1 cellular context compared by ENCODE assay signal in the genomic region with DNA sequence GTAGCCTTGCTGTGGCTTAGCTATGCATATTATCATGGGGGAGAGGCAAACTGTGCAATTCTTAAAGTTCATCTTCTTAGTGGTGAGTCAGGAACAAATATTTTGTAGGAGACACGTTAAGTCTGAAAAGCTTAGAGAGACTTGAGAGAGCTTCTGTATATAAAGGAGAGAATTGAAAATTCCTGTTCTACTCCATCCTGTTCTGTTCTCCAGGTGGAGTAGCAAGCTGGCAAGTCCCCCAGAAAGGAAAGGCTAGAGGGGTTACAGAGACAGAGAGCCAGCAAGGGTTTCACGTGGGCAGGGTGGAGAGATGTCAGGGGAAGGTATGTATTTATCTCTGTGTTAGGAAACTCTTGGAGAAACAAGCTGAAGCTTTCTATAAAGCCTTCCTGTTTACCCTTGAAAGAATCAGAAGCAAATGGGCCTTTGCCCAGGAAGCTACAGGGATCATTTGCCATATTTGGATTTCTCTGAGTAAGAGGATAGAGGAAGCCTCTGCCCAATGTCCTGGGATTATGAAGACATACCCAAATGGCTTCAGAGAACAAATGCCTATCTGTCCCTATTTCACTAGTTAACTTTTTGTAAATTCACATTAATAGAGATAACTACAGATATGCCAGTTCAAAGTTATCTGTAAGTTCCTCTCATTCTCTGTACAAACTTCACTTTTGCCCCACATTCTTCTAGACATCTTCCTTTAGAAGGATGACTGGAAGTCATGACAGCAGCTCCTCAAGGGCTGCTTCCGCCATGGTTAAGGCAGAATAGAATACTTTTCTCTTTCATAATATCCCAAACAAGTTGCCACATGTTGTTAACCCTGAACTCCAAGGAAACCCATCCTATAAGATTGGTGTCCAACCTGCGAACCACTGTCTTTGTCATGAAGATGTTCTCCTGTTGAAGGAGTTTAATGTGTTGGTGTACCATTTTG.
TF ChIP-seq lines count a peak whose summit lies in the region.

No MANE protein-coding gene starts in this region.

TF ChIP-seq in HepG2, 621 proteins besides CTCF, POLR2A, EP300 and RAD21 (continued from another document and continues in another):
- TF ChIP-seq DR1 (CRISPR knock-in tag; IDR thresholded peaks at IDR 0.05) (no peak), NPAS2 (CRISPR knock-in tag; IDR thresholded peaks at IDR 0.05; ENCODE audit: borderline replicate concordance) (no peak), ISX (CRISPR knock-in tag; conservative IDR thresholded peaks at IDR 0.05) (no peak), JDP2 (CRISPR knock-in tag; IDR thresholded peaks at IDR 0.05; ENCODE audit: borderline replicate concordance) (no peak), FOXO1 (CRISPR knock-in tag; IDR thresholded peaks at IDR 0.05) (peak; percentile 95), ZNF598 (CRISPR knock-in tag; IDR thresholded peaks at IDR 0.05; ENCODE audit: borderline replicate concordance) (no peak), MAF1 (CRISPR knock-in tag; IDR thresholded peaks at IDR 0.05; ENCODE audit: borderline replicate concordance) (no peak), RNF2 (conservative IDR thresholded peaks at IDR 0.05; ENCODE audit: low read depth) (no peak), ZFP36L1 (CRISPR knock-in tag; IDR thresholded peaks at IDR 0.05) (0 out of 2 replicates have a peak, but pooled peaks have one; percentile 43), PCBP2 (optimal IDR thresholded peaks at IDR 0.05; ENCODE audit: low read depth, low read length, poor library complexity, severe bottlenecking) (no peak), RCOR2 (CRISPR knock-in tag; IDR thresholded peaks at IDR 0.05) (peak; percentile 85), ARNT (IDR thresholded peaks at IDR 0.05) (no peak), BORCS8-MEF2B (CRISPR knock-in tag; IDR thresholded peaks at IDR 0.05) (no peak), IRX3 (CRISPR knock-in tag; IDR thresholded peaks at IDR 0.05; ENCODE audit: borderline replicate concordance, low read depth) (no peak), GABPB1 (CRISPR knock-in tag; IDR thresholded peaks at IDR 0.05) (peak; percentile 28; the same call in 1 of the 2 replicates), ZNF839 (CRISPR knock-in tag; IDR thresholded peaks at IDR 0.05; ENCODE audit: borderline replicate concordance) (no peak), MLLT10 (CRISPR knock-in tag; IDR thresholded peaks at IDR 0.05) (no peak), REPIN1 (CRISPR knock-in tag; IDR thresholded peaks at IDR 0.05; ENCODE audit: borderline replicate concordance, low read depth) (0 out of 2 replicates have a peak, but pooled peaks have one; percentile 25), ZFAT (CRISPR knock-in tag; conservative IDR thresholded peaks at IDR 0.05) (no peak), MED8 (CRISPR knock-in tag; IDR thresholded peaks at IDR 0.05; ENCODE audit: insufficient replicate concordance) (peak; percentile 37), ZBTB1 (CRISPR knock-in tag; IDR thresholded peaks at IDR 0.05; ENCODE audit: borderline replicate concordance) (no peak)
- TF ChIP-seq, protein P1, sequence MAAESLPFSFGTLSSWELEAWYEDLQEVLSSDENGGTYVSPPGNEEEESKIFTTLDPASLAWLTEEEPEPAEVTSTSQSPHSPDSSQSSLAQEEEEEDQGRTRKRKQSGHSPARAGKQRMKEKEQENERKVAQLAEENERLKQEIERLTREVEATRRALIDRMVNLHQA (CRISPR knock-in tag; IDR thresholded peaks at IDR 0.05), result no peak
- TF ChIP-seq, protein P2, sequence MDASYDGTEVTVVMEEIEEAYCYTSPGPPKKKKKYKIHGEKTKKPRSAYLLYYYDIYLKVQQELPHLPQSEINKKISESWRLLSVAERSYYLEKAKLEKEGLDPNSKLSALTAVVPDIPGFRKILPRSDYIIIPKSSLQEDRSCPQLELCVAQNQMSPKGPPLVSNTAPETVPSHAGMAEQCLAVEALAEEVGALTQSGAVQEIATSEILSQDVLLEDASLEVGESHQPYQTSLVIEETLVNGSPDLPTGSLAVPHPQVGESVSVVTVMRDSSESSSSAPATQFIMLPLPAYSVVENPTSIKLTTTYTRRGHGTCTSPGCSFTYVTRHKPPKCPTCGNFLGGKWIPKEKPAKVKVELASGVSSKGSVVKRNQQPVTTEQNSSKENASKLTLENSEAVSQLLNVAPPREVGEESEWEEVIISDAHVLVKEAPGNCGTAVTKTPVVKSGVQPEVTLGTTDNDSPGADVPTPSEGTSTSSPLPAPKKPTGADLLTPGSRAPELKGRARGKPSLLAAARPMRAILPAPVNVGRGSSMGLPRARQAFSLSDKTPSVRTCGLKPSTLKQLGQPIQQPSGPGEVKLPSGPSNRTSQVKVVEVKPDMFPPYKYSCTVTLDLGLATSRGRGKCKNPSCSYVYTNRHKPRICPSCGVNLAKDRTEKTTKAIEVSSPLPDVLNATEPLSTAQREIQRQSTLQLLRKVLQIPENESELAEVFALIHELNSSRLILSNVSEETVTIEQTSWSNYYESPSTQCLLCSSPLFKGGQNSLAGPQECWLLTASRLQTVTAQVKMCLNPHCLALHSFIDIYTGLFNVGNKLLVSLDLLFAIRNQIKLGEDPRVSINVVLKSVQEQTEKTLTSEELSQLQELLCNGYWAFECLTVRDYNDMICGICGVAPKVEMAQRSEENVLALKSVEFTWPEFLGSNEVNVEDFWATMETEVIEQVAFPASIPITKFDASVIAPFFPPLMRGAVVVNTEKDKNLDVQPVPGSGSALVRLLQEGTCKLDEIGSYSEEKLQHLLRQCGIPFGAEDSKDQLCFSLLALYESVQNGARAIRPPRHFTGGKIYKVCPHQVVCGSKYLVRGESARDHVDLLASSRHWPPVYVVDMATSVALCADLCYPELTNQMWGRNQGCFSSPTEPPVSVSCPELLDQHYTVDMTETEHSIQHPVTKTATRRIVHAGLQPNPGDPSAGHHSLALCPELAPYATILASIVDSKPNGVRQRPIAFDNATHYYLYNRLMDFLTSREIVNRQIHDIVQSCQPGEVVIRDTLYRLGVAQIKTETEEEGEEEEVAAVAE (CRISPR knock-in tag; IDR thresholded peaks at IDR 0.05; ENCODE audit: borderline replicate concordance), result no peak
- TF ChIP-seq, protein P3, sequence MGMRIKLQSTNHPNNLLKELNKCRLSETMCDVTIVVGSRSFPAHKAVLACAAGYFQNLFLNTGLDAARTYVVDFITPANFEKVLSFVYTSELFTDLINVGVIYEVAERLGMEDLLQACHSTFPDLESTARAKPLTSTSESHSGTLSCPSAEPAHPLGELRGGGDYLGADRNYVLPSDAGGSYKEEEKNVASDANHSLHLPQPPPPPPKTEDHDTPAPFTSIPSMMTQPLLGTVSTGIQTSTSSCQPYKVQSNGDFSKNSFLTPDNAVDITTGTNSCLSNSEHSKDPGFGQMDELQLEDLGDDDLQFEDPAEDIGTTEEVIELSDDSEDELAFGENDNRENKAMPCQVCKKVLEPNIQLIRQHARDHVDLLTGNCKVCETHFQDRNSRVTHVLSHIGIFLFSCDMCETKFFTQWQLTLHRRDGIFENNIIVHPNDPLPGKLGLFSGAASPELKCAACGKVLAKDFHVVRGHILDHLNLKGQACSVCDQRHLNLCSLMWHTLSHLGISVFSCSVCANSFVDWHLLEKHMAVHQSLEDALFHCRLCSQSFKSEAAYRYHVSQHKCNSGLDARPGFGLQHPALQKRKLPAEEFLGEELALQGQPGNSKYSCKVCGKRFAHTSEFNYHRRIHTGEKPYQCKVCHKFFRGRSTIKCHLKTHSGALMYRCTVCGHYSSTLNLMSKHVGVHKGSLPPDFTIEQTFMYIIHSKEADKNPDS (CRISPR knock-in tag; IDR thresholded peaks at IDR 0.05), result no peak
- TF ChIP-seq, protein P4, sequence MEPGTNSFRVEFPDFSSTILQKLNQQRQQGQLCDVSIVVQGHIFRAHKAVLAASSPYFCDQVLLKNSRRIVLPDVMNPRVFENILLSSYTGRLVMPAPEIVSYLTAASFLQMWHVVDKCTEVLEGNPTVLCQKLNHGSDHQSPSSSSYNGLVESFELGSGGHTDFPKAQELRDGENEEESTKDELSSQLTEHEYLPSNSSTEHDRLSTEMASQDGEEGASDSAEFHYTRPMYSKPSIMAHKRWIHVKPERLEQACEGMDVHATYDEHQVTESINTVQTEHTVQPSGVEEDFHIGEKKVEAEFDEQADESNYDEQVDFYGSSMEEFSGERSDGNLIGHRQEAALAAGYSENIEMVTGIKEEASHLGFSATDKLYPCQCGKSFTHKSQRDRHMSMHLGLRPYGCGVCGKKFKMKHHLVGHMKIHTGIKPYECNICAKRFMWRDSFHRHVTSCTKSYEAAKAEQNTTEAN (CRISPR knock-in tag; conservative IDR thresholded peaks at IDR 0.05), result peak; percentile 52; the same call in 1 of the 2 replicates
- TF ChIP-seq, protein P5, sequence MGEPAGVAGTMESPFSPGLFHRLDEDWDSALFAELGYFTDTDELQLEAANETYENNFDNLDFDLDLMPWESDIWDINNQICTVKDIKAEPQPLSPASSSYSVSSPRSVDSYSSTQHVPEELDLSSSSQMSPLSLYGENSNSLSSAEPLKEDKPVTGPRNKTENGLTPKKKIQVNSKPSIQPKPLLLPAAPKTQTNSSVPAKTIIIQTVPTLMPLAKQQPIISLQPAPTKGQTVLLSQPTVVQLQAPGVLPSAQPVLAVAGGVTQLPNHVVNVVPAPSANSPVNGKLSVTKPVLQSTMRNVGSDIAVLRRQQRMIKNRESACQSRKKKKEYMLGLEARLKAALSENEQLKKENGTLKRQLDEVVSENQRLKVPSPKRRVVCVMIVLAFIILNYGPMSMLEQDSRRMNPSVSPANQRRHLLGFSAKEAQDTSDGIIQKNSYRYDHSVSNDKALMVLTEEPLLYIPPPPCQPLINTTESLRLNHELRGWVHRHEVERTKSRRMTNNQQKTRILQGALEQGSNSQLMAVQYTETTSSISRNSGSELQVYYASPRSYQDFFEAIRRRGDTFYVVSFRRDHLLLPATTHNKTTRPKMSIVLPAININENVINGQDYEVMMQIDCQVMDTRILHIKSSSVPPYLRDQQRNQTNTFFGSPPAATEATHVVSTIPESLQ (CRISPR knock-in tag; conservative IDR thresholded peaks at IDR 0.05), result no peak
- TF ChIP-seq, protein P6, sequence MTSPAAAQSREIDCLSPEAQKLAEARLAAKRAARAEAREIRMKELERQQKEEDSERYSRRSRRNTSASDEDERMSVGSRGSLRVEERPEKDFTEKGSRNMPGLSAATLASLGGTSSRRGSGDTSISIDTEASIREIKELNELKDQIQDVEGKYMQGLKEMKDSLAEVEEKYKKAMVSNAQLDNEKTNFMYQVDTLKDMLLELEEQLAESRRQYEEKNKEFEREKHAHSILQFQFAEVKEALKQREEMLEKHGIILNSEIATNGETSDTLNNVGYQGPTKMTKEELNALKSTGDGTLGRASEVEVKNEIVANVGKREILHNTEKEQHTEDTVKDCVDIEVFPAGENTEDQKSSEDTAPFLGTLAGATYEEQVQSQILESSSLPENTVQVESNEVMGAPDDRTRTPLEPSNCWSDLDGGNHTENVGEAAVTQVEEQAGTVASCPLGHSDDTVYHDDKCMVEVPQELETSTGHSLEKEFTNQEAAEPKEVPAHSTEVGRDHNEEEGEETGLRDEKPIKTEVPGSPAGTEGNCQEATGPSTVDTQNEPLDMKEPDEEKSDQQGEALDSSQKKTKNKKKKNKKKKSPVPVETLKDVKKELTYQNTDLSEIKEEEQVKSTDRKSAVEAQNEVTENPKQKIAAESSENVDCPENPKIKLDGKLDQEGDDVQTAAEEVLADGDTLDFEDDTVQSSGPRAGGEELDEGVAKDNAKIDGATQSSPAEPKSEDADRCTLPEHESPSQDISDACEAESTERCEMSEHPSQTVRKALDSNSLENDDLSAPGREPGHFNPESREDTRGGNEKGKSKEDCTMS (CRISPR knock-in tag; conservative IDR thresholded peaks at IDR 0.05), result no peak
- TF ChIP-seq, protein P7, sequence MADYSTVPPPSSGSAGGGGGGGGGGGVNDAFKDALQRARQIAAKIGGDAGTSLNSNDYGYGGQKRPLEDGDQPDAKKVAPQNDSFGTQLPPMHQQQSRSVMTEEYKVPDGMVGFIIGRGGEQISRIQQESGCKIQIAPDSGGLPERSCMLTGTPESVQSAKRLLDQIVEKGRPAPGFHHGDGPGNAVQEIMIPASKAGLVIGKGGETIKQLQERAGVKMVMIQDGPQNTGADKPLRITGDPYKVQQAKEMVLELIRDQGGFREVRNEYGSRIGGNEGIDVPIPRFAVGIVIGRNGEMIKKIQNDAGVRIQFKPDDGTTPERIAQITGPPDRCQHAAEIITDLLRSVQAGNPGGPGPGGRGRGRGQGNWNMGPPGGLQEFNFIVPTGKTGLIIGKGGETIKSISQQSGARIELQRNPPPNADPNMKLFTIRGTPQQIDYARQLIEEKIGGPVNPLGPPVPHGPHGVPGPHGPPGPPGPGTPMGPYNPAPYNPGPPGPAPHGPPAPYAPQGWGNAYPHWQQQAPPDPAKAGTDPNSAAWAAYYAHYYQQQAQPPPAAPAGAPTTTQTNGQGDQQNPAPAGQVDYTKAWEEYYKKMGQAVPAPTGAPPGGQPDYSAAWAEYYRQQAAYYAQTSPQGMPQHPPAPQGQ (CRISPR knock-in tag; IDR thresholded peaks at IDR 0.05; ENCODE audit: borderline replicate concordance), result no peak
- TF ChIP-seq, protein P8, sequence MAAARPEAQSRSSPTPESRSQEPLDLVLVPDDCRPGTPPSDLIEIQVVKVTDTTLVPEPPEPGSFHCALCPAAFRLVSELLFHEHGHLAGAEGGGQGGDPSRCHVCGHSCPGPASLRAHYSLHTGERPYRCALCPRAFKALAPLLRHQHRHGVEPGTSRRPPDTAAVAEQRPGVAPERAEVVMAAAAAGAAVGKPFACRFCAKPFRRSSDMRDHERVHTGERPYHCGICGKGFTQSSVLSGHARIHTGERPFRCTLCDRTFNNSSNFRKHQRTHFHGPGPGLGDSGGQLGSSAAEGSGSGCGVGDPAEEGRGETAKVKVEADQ (CRISPR knock-in tag; IDR thresholded peaks at IDR 0.05; ENCODE audit: borderline replicate concordance), result no peak
- TF ChIP-seq, protein P9, sequence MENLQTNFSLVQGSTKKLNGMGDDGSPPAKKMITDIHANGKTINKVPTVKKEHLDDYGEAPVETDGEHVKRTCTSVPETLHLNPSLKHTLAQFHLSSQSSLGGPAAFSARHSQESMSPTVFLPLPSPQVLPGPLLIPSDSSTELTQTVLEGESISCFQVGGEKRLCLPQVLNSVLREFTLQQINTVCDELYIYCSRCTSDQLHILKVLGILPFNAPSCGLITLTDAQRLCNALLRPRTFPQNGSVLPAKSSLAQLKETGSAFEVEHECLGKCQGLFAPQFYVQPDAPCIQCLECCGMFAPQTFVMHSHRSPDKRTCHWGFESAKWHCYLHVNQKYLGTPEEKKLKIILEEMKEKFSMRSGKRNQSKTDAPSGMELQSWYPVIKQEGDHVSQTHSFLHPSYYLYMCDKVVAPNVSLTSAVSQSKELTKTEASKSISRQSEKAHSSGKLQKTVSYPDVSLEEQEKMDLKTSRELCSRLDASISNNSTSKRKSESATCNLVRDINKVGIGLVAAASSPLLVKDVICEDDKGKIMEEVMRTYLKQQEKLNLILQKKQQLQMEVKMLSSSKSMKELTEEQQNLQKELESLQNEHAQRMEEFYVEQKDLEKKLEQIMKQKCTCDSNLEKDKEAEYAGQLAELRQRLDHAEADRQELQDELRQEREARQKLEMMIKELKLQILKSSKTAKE (CRISPR knock-in tag; IDR thresholded peaks at IDR 0.05; ENCODE audit: borderline replicate concordance), result no peak
- TF ChIP-seq, protein P10, sequence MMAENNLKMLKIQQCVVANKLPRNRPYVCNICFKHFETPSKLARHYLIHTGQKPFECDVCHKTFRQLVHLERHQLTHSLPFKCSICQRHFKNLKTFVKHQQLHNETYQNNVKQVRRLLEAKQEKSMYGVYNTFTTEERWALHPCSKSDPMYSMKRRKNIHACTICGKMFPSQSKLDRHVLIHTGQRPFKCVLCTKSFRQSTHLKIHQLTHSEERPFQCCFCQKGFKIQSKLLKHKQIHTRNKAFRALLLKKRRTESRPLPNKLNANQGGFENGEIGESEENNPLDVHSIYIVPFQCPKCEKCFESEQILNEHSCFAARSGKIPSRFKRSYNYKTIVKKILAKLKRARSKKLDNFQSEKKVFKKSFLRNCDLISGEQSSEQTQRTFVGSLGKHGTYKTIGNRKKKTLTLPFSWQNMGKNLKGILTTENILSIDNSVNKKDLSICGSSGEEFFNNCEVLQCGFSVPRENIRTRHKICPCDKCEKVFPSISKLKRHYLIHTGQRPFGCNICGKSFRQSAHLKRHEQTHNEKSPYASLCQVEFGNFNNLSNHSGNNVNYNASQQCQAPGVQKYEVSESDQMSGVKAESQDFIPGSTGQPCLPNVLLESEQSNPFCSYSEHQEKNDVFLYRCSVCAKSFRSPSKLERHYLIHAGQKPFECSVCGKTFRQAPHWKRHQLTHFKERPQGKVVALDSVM (CRISPR knock-in tag; IDR thresholded peaks at IDR 0.05), result no peak
